8 cellular contexts compared by ENCODE assay signal in the genomic region with DNA sequence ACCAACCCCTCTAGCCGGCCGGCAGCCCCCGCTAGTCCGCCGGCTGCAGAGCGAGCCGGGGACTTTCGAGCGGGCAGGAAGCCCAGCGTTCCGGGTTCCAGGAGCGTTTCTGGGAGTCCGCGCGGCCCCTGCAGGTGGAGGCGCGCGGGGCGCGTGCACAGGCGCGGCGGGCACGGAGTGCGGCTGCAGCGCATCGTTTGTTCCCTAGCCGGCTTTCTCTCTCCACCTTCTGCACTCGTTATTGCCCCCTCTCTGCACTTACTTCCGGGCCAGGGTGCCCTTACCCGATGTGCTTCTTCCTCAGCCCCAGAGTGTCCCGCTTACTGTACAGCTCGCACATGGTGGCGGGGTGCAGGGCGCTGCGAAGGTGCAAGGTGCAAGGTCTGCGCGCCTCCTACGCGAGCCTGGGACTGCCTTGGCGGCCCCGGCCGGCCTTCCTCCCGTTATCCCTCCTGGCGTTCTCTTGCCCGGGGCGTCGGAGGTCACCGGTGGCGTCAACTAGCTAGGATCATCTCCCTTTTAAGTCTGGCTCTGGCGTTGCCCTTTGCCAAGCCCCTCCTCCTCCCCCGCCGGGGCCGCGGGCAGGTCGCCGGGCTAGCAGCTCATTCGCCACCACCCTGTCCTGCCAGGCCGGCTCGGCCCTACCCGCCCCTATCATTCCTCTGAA. TPM values are rescaled to one million over a fixed set of nuclear protein-coding genes. Genes with fewer than 3 reads are reported as not detected.
DNase-seq lines count a peak whose midpoint lies in the region; ATAC-seq and TF ChIP-seq lines count a peak whose summit lies in the region.

A gene (minus strand): TSS at position 495 of the 667 bp plus-strand sequence. CDS start 155 bp downstream, at position 340.

- intact Hi-C loops in heart right ventricle (cut with DNase I): no loop called here

- H3K9me2 ChIP-seq in Loucy (replicated peaks; ENCODE audit: low read depth, low read length): no peaks in the 10 kb centered on the region

- peak within 1 kb of the TSS; percentile 71 for H3K4me3 Mint-ChIP-seq in activated naive CD8-positive, alpha-beta T cell treated with anti-CD3 and anti-CD28 coated beads for 36 hours

- H3K36me3 ChIP-seq in Loucy (ENCODE audit: insufficient read depth, low read length): no peaks in the 10 kb centered on the region
- H3K36me3 ChIP-seq in heart right ventricle: no peaks in the 10 kb centered on the region
- H3K36me3 ChIP-seq in parathyroid adenoma (ENCODE audit: control insufficient read depth, insufficient read depth, low read length): no peaks in the 10 kb centered on the region

- peak within 1 kb of the TSS; percentile 38 for H3K9ac ChIP-seq in Loucy (ENCODE audit: low read depth, low read length, poor library complexity, severe bottlenecking)
- peak within 1 kb of the TSS; percentile 28 for H3K9ac ChIP-seq in parathyroid adenoma

- WGBS in heart right ventricle, 2 donors: 0 to 1% methylated on average over 61 of the region's 61 CpGs

- no peak for TF ChIP-seq CTCF in Loucy (conservative IDR thresholded peaks at IDR 0.05; ENCODE audit: low read length)
- TF ChIP-seq CTCF in heart right ventricle (IDR thresholded peaks at IDR 0.05): peak in 2 of 9 donors; percentile 22 to 25
- TF ChIP-seq CTCF in parathyroid adenoma (IDR thresholded peaks at IDR 0.05): no peak

- H3K4me2 ChIP-seq in Loucy (ENCODE audit: low read depth, low read length, poor library complexity, severe bottlenecking) (peak within 1 kb of the TSS; percentile 82), parathyroid adenoma (ENCODE audit: low read length) (peak within 1 kb of the TSS; percentile 84)

- H2AFZ ChIP-seq in Loucy (ENCODE audit: low read length) (peak within 1 kb of the TSS; percentile 93), parathyroid adenoma (peak within 1 kb of the TSS; percentile 88)

- H3K27ac ChIP-seq in heart right ventricle: peak within 1 kb of the TSS in 4 of 10 donors; percentile 17 to 65 (median 25)
- peak within 1 kb of the TSS; percentile 71 for H3K27ac ChIP-seq in parathyroid adenoma

- ATAC-seq in heart right ventricle (peak; percentile 67 to 94 (median 82)), GM19455 (IDR thresholded peaks at IDR 0.05; ENCODE audit: unreplicated experiment) (no peak), GM19328 (IDR thresholded peaks at IDR 0.05; ENCODE audit: unreplicated experiment) (no peak)

- H4K20me1 ChIP-seq in Loucy (ENCODE audit: insufficient read depth, low read length, poor library complexity, severe bottlenecking): no peaks in the 10 kb centered on the region

- H3K27me3 ChIP-seq in Loucy (ENCODE audit: insufficient read depth, low read length, poor library complexity, severe bottlenecking): peaks cover 21% of the 10 kb centered on the region
- H3K27me3 ChIP-seq in heart right ventricle: peaks cover 0 to 56% (median 13%) of the 10 kb centered on the region in 7 donors
- H3K27me3 ChIP-seq in parathyroid adenoma (ENCODE audit: control insufficient read depth, insufficient read depth, low read length): no peaks in the 10 kb centered on the region

- no peaks in the 10 kb centered on the region for H3K36me3 Mint-ChIP-seq in activated naive CD8-positive, alpha-beta T cell treated with anti-CD3 and anti-CD28 coated beads for 36 hours

- peaks cover 4% of the 10 kb centered on the region for H3K4me1 Mint-ChIP-seq in activated naive CD8-positive, alpha-beta T cell treated with anti-CD3 and anti-CD28 coated beads for 36 hours

- no peak within 1 kb of the TSS for H3K27ac Mint-ChIP-seq in activated naive CD8-positive, alpha-beta T cell treated with anti-CD3 and anti-CD28 coated beads for 36 hours

- DNase-seq in Daoy (ENCODE audit: low read depth) (peak; percentile 33), heart right ventricle (peak; percentile 7 to 47), CD1c-positive myeloid dendritic cell (ENCODE audit: extremely low spot score) (no peak)
- DNase-seq in activated naive CD8-positive, alpha-beta T cell treated with anti-CD3 and anti-CD28 coated beads for 36 hours: peak; percentile 45

- H3K9me3 Mint-ChIP-seq in activated naive CD8-positive, alpha-beta T cell treated with anti-CD3 and anti-CD28 coated beads for 36 hours: no peaks in the 10 kb centered on the region

- H3K4me1 ChIP-seq in Loucy (ENCODE audit: insufficient read depth, low read length, poor library complexity, severe bottlenecking) (peaks cover 6% of the 10 kb centered on the region), heart right ventricle (peaks cover 0 to 18% (median 11%) of the 10 kb centered on the region in 9 donors), parathyroid adenoma (no peaks in the 10 kb centered on the region)

- H3K27me3 Mint-ChIP-seq in activated naive CD8-positive, alpha-beta T cell treated with anti-CD3 and anti-CD28 coated beads for 36 hours: peaks cover 58% of the 10 kb centered on the region

- peak within 1 kb of the TSS; percentile 76 for H3K4me3 ChIP-seq in Loucy (ENCODE audit: low read length, poor library complexity, severe bottlenecking)
- peak within 1 kb of the TSS; percentile 39 to 65 (median 60) for H3K4me3 ChIP-seq in heart right ventricle
- H3K4me3 ChIP-seq in parathyroid adenoma (ENCODE audit: low read depth, low read length): peak within 1 kb of the TSS; percentile 71

- no peaks in the 10 kb centered on the region for H3K9me3 ChIP-seq in Loucy (ENCODE audit: insufficient read depth, low read depth, low read length)
- H3K9me3 ChIP-seq in heart right ventricle: peaks cover 0 to 9% (median 0%) of the 10 kb centered on the region in 11 donors
- H3K9me3 ChIP-seq in parathyroid adenoma (ENCODE audit: control insufficient read depth, low read length): no peaks in the 10 kb centered on the region

- H3K79me2 ChIP-seq in Loucy (ENCODE audit: insufficient read depth, low read length): no peaks in the 10 kb centered on the region
- H3K79me2 ChIP-seq in parathyroid adenoma: no peaks in the 10 kb centered on the region

- no peaks in the 10 kb centered on the region for H3F3A ChIP-seq in Loucy (ENCODE audit: low read depth)

RNA-seq across cellular contexts. Expression of the gene that starts here (rescaled TPM):
- 0.11 TPM in 1 of 2 replicates, not detected in the other for total RNA-seq in Daoy (2014; rRNA removed; shearing (Covaris generic))
- total RNA-seq in activated naive CD8-positive, alpha-beta T cell treated with anti-CD3 and anti-CD28 coated beads for 36 hours: not detected
- total RNA-seq in heart right ventricle: 10 to 100 TPM in 4 of 10 donors, 1 to 10 TPM in 6; 1.9 to 45.8 (median 7.9) TPM
- polyA plus RNA-seq in heart right ventricle: 1 to 10 TPM; 3.0 to 4.9 TPM

Comparison
In these comparisons a context has a peak if more than half of its experiments do, and no peak if none do; other contexts are left out.
1. Peak in DNase-seq in Daoy; RNA of the gene not detected or under 1 TPM.
2. Peak in DNase-seq in activated naive CD8-positive, alpha-beta T cell treated with anti-CD3 and anti-CD28 coated beads for 36 hours; RNA of the gene not detected or under 1 TPM.
3. ATAC-seq: peak in heart right ventricle (8 of 8); none in GM19455 (single experiment) and GM19328 (single experiment).
4. Peak in every context shown above with its lines, with median percentiles within 50 percentile points of each other: H3K4me3 ChIP-seq.